ENCODE assay signal across 21 cellular contexts in genomic region chr6:25481267-25481666, GRCh38.
"Had no signal": no experiment of that assay in that cellular context is flagged by ENCODE, and none has a peak within 500 bp of the region (broad histone marks: within the 10 kb centered on the region; RNA-seq: fewer than 3 reads in every experiment).

No MANE protein-coding gene starts in this region.

- H3K36me3 Mint-ChIP-seq: immature natural killer cell; natural killer cell; stimulated activated memory B cell treated with anti-CD40 and anti-IgM and Interleukin-4, amounts not matched to agents 10 μg/mL and 1 μg/mL and 100 μg/mL, for 72 hours had no signal

- H3K9me3 Mint-ChIP-seq: dendritic cell treated with granulocyte-macrophage colony-stimulating factor and Interleukin-4, amounts not matched to agents 40 ng/mL and 50 ng/mL, for 4 days; effector memory CD8-positive, alpha-beta T cell; immature natural killer cell; memory B cell; mesothelial cell of epicardium; natural killer cell; neural crest cell; stimulated activated memory B cell treated with anti-CD40 and anti-IgM and Interleukin-4, amounts not matched to agents 10 μg/mL and 1 μg/mL and 100 μg/mL, for 72 hours; stimulated activated naive CD8-positive, alpha-beta T cell treated with anti-CD3 and anti-CD28 coated beads, Interleukin-15, Interleukin-2, amounts not matched to agents 100 ng/mL and 50 ng/mL, for 24 hours had no signal

- FAIRE-seq: keratinocyte had no signal

- H3K4me1 Mint-ChIP-seq: immature natural killer cell; memory B cell; natural killer cell; neural crest cell; stimulated activated memory B cell treated with anti-CD40 and anti-IgM and Interleukin-4, amounts not matched to agents 10 μg/mL and 1 μg/mL and 100 μg/mL, for 72 hours had no signal

- H3K27ac Mint-ChIP-seq: dendritic cell treated with granulocyte-macrophage colony-stimulating factor and Interleukin-4, amounts not matched to agents 40 ng/mL and 50 ng/mL, for 4 days; effector memory CD8-positive, alpha-beta T cell; immature natural killer cell; memory B cell; mesothelial cell of epicardium; natural killer cell; stimulated activated memory B cell treated with anti-CD40 and anti-IgM and Interleukin-4, amounts not matched to agents 10 μg/mL and 1 μg/mL and 100 μg/mL, for 72 hours; stimulated activated naive CD8-positive, alpha-beta T cell treated with anti-CD3 and anti-CD28 coated beads, Interleukin-15, Interleukin-2, amounts not matched to agents 100 ng/mL and 50 ng/mL, for 24 hours had no signal

- ATAC-seq: effector memory CD8-positive, alpha-beta T cell; gastroesophageal sphincter; left lung; natural killer cell; sciatic nerve; stimulated activated memory B cell treated with anti-CD40 and anti-IgM and Interleukin-4, amounts not matched to agents 10 μg/mL and 1 μg/mL and 100 μg/mL, for 72 hours had no signal

- DNase-seq: effector memory CD8-positive, alpha-beta T cell; esophagus squamous epithelium; foreskin fibroblast; immature natural killer cell; left lung; natural killer cell; posterior cingulate gyrus; spleen; stimulated activated CD4-positive, alpha-beta T cell treated with anti-CD3 and anti-CD28 coated beads, Interleukin-15, amount 100 ng/mL, for 24 hours; stimulated activated CD4-positive, alpha-beta T cell treated with anti-CD3 and anti-CD28 coated beads, Interleukin-1b, Interleukin-23, amount 100 ng/mL, for 48 hours; stimulated activated CD4-positive, alpha-beta T cell treated with anti-CD3 and anti-CD28 coated beads, Interleukin-4, amount 100 ng/mL, for 24 hours; tibial artery had no signal

- H3K4me3 Mint-ChIP-seq: dendritic cell treated with granulocyte-macrophage colony-stimulating factor and Interleukin-4, amounts not matched to agents 40 ng/mL and 50 ng/mL, for 4 days; effector memory CD8-positive, alpha-beta T cell; immature natural killer cell; memory B cell; mesothelial cell of epicardium; natural killer cell; neural crest cell; stimulated activated memory B cell treated with anti-CD40 and anti-IgM and Interleukin-4, amounts not matched to agents 10 μg/mL and 1 μg/mL and 100 μg/mL, for 72 hours; stimulated activated naive CD8-positive, alpha-beta T cell treated with anti-CD3 and anti-CD28 coated beads, Interleukin-15, Interleukin-2, amounts not matched to agents 100 ng/mL and 50 ng/mL, for 24 hours had no signal

- H3K27me3 Mint-ChIP-seq: dendritic cell treated with granulocyte-macrophage colony-stimulating factor and Interleukin-4, amounts not matched to agents 40 ng/mL and 50 ng/mL, for 4 days; stimulated activated memory B cell treated with anti-CD40 and anti-IgM and Interleukin-4, amounts not matched to agents 10 μg/mL and 1 μg/mL and 100 μg/mL, for 72 hours; stimulated activated naive CD8-positive, alpha-beta T cell treated with anti-CD3 and anti-CD28 coated beads, Interleukin-15, Interleukin-2, amounts not matched to agents 100 ng/mL and 50 ng/mL, for 24 hours had no signal
